ENCODE assay signal across 9 cellular contexts in the genomic region with DNA sequence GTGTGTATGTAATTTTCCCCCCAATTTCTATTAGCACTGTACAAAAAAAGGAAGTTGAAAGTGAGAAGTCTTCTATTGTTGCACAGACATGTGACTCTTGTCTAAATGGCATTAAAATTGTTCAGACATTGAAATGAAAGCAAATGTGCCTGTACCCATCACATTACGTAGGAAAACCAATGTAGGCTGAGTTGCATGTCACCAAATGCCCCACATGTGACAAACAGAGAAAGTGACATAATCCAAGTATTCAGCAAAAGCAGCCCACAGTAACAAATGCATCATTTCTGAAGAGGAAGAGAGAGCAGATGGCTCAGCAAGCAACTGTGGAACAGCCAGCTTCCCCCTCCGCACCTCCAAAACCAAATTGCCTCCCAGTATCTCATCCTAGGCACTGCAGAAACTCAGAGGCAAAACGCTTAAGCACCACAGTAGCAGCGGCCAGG.
DNase-seq lines count a peak whose midpoint lies in the region; ATAC-seq and TF ChIP-seq lines count a peak whose summit lies in the region.
"Had no signal": no experiment of that assay in that cellular context is flagged by ENCODE, and none has a peak within 500 bp of the region (broad histone marks: within the 10 kb centered on the region; RNA-seq: fewer than 3 reads in every experiment).

No MANE protein-coding gene starts in this region.

- no peaks in the 10 kb centered on the region for H3K79me2 ChIP-seq in GM23248 (ENCODE audit: insufficient read depth)

- H3K27ac ChIP-seq in gastroesophageal sphincter: no peak overlapping the region
- H3K27ac ChIP-seq in GM23248: no peak overlapping the region

- no peaks in the 10 kb centered on the region for H3K9me3 Mint-ChIP-seq in activated CD4-positive, alpha-beta memory T cell treated with anti-CD3 and anti-CD28 coated beads for 36 hours

- H3K4me1 ChIP-seq in gastroesophageal sphincter (no peaks in the 10 kb centered on the region), GM23248 (ENCODE audit: insufficient read depth) (no peaks in the 10 kb centered on the region)
- H3K4me1 ChIP-seq: Caco-2 had no signal

- H3K36me3 ChIP-seq in gastroesophageal sphincter (no peaks in the 10 kb centered on the region), GM23248 (ENCODE audit: low read depth) (no peaks in the 10 kb centered on the region)

- peak; percentile 94 for DNase-seq in CD1c-positive myeloid dendritic cell (ENCODE audit: extremely low spot score)
- peak in 43 of 58 donors; percentile 1 to 77 (median 25) for DNase-seq in anterior cingulate cortex (lab: John Stamatoyannopoulos, UW)
- DNase-seq in effector CD4-positive, alpha-beta T cell: no peak
- DNase-seq in activated CD4-positive, alpha-beta memory T cell treated with anti-CD3 and anti-CD28 coated beads for 36 hours: no peak
- DNase-seq in GM23248: no peak
- DNase-seq: Caco-2 had no signal

- WGBS in gastroesophageal sphincter (ENCODE audit: low coverage in 1 of 2), 2 donors: 72 to 86% methylated on average over 3 to 4 of the region's 4 CpGs
- WGBS in GM23248 (ENCODE audit: low coverage in 1 of 2, low lambda C conversion rate in 2 of 2, missing lambda C conversion rate in 2 of 2), 2 experiments: 16 to 20% methylated on average over 4 of the region's 4 CpGs

- ATAC-seq in GM19351 (IDR thresholded peaks at IDR 0.05; ENCODE audit: unreplicated experiment) (peak; percentile 94), HG03108 (IDR thresholded peaks at IDR 0.05; ENCODE audit: unreplicated experiment) (peak; percentile 73), gastroesophageal sphincter (no peak)

- H3K9me3 ChIP-seq in gastroesophageal sphincter: no peaks in the 10 kb centered on the region
- H3K9me3 ChIP-seq in GM23248 (ENCODE audit: low read depth): no peaks in the 10 kb centered on the region
- H3K9me3 ChIP-seq: Caco-2 had no signal

- no peaks in the 10 kb centered on the region for H3K36me3 Mint-ChIP-seq in activated CD4-positive, alpha-beta memory T cell treated with anti-CD3 and anti-CD28 coated beads for 36 hours

- intact Hi-C loops in activated CD4-positive, alpha-beta memory T cell treated with anti-CD3 and anti-CD28 coated beads for 36 hours (cut with micrococcal nuclease): no loop called here

- TF ChIP-seq EP300 in gastroesophageal sphincter (IDR thresholded peaks at IDR 0.05): no peak

- TF ChIP-seq CTCF in gastroesophageal sphincter (IDR thresholded peaks at IDR 0.05): no peak

- H3F3A ChIP-seq in GM23248 (ENCODE audit: insufficient read depth): no peaks in the 10 kb centered on the region

- no peak overlapping the region for H3K27ac Mint-ChIP-seq in activated CD4-positive, alpha-beta memory T cell treated with anti-CD3 and anti-CD28 coated beads for 36 hours

- H3K4me3 Mint-ChIP-seq in activated CD4-positive, alpha-beta memory T cell treated with anti-CD3 and anti-CD28 coated beads for 36 hours: no peak overlapping the region

- H3K9me2 ChIP-seq in GM23248 (ENCODE audit: insufficient read depth): no peaks in the 10 kb centered on the region

- in situ Hi-C loops in GM23248 (cut with MboI): no loop called here

- no peaks in the 10 kb centered on the region for H3K4me1 Mint-ChIP-seq in activated CD4-positive, alpha-beta memory T cell treated with anti-CD3 and anti-CD28 coated beads for 36 hours (ENCODE audit: low read depth)

- H3K4me2 ChIP-seq in GM23248 (ENCODE audit: unreplicated experiment): no peak overlapping the region

- POLR2A ChIA-PET in activated CD4-positive, alpha-beta memory T cell treated with anti-CD3 and anti-CD28 coated beads for 36 hours (lab: Charles Lee): no interaction called here

- H3K27me3 ChIP-seq in gastroesophageal sphincter (no peaks in the 10 kb centered on the region), GM23248 (replicated peaks; ENCODE audit: insufficient read depth) (no peaks in the 10 kb centered on the region)

- CTCF ChIA-PET in activated CD4-positive, alpha-beta memory T cell treated with anti-CD3 and anti-CD28 coated beads for 36 hours (lab: Charles Lee): no interaction called here

- H3K27me3 Mint-ChIP-seq in activated CD4-positive, alpha-beta memory T cell treated with anti-CD3 and anti-CD28 coated beads for 36 hours: peaks cover 10% of the 10 kb centered on the region

- H3K4me3 ChIP-seq in gastroesophageal sphincter (no peak overlapping the region), GM23248 (no peak overlapping the region)

- no peak overlapping the region for H3K9ac ChIP-seq in GM23248

- H4K20me1 ChIP-seq in GM23248 (ENCODE audit: insufficient read depth): no peaks in the 10 kb centered on the region

- no peak overlapping the region for H2AFZ ChIP-seq in GM23248

- no peak for TF ChIP-seq POLR2A in gastroesophageal sphincter (IDR thresholded peaks at IDR 0.05)

Comparison
In these comparisons a context has a peak if more than half of its experiments do, and no peak if none do; other contexts are left out.
1. DNase-seq: peak in CD1c-positive myeloid dendritic cell (single experiment) and anterior cingulate cortex (43 of 58); none in effector CD4-positive, alpha-beta T cell (single experiment), activated CD4-positive, alpha-beta memory T cell treated with anti-CD3 and anti-CD28 coated beads for 36 hours (single experiment) and GM23248 (single experiment).